ENCODE assay signal across 1 cellular context in the genomic region with DNA sequence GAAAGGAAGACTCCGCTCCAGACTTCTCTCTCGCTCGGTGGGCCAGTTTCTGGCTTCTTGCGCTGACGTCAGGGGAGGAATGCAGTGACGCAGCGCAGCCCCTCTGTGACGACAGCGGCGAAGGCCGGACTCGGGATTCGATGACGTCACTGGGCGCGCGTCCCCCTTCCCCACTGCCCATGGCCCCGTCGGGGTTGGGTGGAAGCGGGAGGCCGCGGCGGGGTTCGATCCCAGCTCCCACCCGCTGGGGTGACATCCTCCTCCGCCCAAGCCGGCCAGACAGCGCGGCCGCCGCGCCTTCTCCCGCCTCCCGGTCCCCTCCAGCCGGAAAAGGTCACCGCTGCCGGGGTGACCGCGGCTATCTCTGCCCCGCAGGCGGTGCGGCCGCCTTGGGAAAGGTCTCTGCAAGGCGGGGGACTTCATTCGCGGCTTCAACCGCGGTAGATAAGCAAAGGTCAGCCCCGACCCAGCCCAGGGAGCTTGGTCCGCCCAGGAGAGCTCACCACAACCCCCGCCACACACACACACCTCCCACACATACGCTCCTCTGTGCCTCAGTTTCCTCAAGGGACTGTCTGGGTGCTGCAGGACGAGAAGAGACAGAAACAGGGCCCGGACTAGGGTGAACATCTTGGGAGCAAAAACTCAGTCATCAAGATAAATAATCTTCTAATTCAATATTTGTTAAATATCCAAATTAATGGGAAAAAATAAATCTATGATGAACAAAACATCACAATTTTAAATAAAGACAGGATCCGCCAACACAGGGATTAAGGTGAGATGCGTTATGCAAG.
TF ChIP-seq lines count a peak whose summit lies in the region.

No MANE protein-coding gene starts in this region.

TF ChIP-seq in K562, 482 proteins besides CTCF, POLR2A, EP300 and RAD21 (continues in another document):
- peak in 1 of 2 experiments; percentile 60; a peak in 1 of 3 replicates for TF ChIP-seq CBX3 (IDR thresholded peaks at IDR 0.05; ENCODE audit: borderline replicate concordance in 1 of 2, low read length in 2 of 2)
- TF ChIP-seq POLR2AphosphoS2 (IDR thresholded peaks at IDR 0.05; ENCODE audit: low read length), result no peak
- TF ChIP-seq GTF2F1 (IDR thresholded peaks at IDR 0.05; ENCODE audit: low read depth, low read length), result peak; percentile 69
- TF ChIP-seq ZNF174 (CRISPR knock-in tag; IDR thresholded peaks at IDR 0.05), result no peak
- TF ChIP-seq NR2C1 (IDR thresholded peaks at IDR 0.05), result peak; percentile 93
- peak; percentile 95 for TF ChIP-seq NR2C1 (tag; IDR thresholded peaks at IDR 0.05)
- 0 out of 2 replicates have a peak, but pooled peaks have one; percentile 31 for TF ChIP-seq RFX5 (IDR thresholded peaks at IDR 0.05; ENCODE audit: low read depth, low read length)
- TF ChIP-seq MTA3 (IDR thresholded peaks at IDR 0.05; ENCODE audit: borderline replicate concordance), result peak; percentile 99
- peak; percentile 88 for TF ChIP-seq DMBX1 (CRISPR knock-in tag; IDR thresholded peaks at IDR 0.05; ENCODE audit: borderline replicate concordance)
- peak; percentile 72 for TF ChIP-seq ZNF143 (CRISPR knock-in tag; IDR thresholded peaks at IDR 0.05)
- TF ChIP-seq PRPF4 (IDR thresholded peaks at IDR 0.05; ENCODE audit: insufficient read depth, low read depth, low read length, poor library complexity, severe bottlenecking), result peak; percentile 46
- TF ChIP-seq CSDE1 (IDR thresholded peaks at IDR 0.05), result peak in 1 of 2 experiments; percentile 68; a peak in 2 of 4 replicates
- TF ChIP-seq TRIM28 (IDR thresholded peaks at IDR 0.05), result no peak; the same call in none of the 2 replicates
- no peak for TF ChIP-seq FOXK1 (CRISPR knock-in tag; IDR thresholded peaks at IDR 0.05; ENCODE audit: borderline replicate concordance)
- peak; percentile 90 for TF ChIP-seq ZNF175 (CRISPR knock-in tag; IDR thresholded peaks at IDR 0.05; ENCODE audit: low read depth)
- peak; percentile 96 for TF ChIP-seq TEAD4 (IDR thresholded peaks at IDR 0.05; ENCODE audit: low read length)
- no peak for TF ChIP-seq TEAD4 (CRISPR knock-in tag; IDR thresholded peaks at IDR 0.05; ENCODE audit: borderline replicate concordance)
- peak; percentile 79; the same call in 1 of the 2 replicates for TF ChIP-seq ZBTB17 (CRISPR knock-in tag; IDR thresholded peaks at IDR 0.05)
- TF ChIP-seq KAT2B (IDR thresholded peaks at IDR 0.05; ENCODE audit: low read depth, low read length), result no peak
- peak; percentile 88 to 97 for TF ChIP-seq TBL1XR1 (IDR thresholded peaks at IDR 0.05; ENCODE audit: low read length in 2 of 2)
- TF ChIP-seq, protein P1, sequence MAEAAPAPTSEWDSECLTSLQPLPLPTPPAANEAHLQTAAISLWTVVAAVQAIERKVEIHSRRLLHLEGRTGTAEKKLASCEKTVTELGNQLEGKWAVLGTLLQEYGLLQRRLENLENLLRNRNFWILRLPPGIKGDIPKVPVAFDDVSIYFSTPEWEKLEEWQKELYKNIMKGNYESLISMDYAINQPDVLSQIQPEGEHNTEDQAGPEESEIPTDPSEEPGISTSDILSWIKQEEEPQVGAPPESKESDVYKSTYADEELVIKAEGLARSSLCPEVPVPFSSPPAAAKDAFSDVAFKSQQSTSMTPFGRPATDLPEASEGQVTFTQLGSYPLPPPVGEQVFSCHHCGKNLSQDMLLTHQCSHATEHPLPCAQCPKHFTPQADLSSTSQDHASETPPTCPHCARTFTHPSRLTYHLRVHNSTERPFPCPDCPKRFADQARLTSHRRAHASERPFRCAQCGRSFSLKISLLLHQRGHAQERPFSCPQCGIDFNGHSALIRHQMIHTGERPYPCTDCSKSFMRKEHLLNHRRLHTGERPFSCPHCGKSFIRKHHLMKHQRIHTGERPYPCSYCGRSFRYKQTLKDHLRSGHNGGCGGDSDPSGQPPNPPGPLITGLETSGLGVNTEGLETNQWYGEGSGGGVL (CRISPR knock-in tag; IDR thresholded peaks at IDR 0.05), result no peak
- peak; percentile 66; the same call in 1 of the 2 replicates for TF ChIP-seq BMI1 (IDR thresholded peaks at IDR 0.05; ENCODE audit: low read length)
- TF ChIP-seq, protein P2, sequence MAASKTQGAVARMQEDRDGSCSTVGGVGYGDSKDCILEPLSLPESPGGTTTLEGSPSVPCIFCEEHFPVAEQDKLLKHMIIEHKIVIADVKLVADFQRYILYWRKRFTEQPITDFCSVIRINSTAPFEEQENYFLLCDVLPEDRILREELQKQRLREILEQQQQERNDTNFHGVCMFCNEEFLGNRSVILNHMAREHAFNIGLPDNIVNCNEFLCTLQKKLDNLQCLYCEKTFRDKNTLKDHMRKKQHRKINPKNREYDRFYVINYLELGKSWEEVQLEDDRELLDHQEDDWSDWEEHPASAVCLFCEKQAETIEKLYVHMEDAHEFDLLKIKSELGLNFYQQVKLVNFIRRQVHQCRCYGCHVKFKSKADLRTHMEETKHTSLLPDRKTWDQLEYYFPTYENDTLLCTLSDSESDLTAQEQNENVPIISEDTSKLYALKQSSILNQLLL (CRISPR knock-in tag; IDR thresholded peaks at IDR 0.05; ENCODE audit: borderline replicate concordance), result no peak
- TF ChIP-seq RBM15 (IDR thresholded peaks at IDR 0.05; ENCODE audit: insufficient read depth, low read length), result no peak
- TF ChIP-seq GATA2 (CRISPR knock-in tag; IDR thresholded peaks at IDR 0.05), result peak; percentile 99
- TF ChIP-seq TARDBP (IDR thresholded peaks at IDR 0.05), result peak; percentile 99
- TF ChIP-seq ZNF140 (CRISPR knock-in tag; IDR thresholded peaks at IDR 0.05), result no peak
- TF ChIP-seq ZNF586 (CRISPR knock-in tag; conservative IDR thresholded peaks at IDR 0.05), result no peak
- peak; percentile 68 for TF ChIP-seq MEF2A (IDR thresholded peaks at IDR 0.05; ENCODE audit: control insufficient read depth, low read depth, low read length)
- TF ChIP-seq, protein P3, sequence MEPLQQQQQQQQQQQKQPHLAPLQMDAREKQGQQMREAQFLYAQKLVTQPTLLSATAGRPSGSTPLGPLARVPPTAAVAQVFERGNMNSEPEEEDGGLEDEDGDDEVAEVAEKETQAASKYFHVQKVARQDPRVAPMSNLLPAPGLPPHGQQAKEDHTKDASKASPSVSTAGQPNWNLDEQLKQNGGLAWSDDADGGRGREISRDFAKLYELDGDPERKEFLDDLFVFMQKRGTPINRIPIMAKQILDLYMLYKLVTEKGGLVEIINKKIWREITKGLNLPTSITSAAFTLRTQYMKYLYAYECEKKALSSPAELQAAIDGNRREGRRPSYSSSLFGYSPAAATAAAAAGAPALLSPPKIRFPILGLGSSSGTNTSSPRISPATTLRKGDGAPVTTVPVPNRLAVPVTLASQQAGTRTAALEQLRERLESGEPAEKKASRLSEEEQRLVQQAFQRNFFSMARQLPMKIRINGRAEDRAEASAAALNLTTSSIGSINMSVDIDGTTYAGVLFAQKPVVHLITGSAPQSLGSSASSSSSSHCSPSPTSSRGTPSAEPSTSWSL (CRISPR knock-in tag; IDR thresholded peaks at IDR 0.05; ENCODE audit: borderline replicate concordance), result no peak
- peak; percentile 84 for TF ChIP-seq FIP1L1 (IDR thresholded peaks at IDR 0.05; ENCODE audit: low read depth, low read length, poor library complexity, severe bottlenecking)
- TF ChIP-seq RB1 (IDR thresholded peaks at IDR 0.05; ENCODE audit: low read depth), result peak; percentile 95
- TF ChIP-seq CAMTA2 (CRISPR knock-in tag; conservative IDR thresholded peaks at IDR 0.05), result 0 out of 2 replicates have a peak, but pooled peaks have one; percentile 32
- TF ChIP-seq TAF1 (IDR thresholded peaks at IDR 0.05; ENCODE audit: control insufficient read depth, extremely low read depth, insufficient read depth, low read length, severe bottlenecking), result peak; percentile 60
- TF ChIP-seq ILF3 (IDR thresholded peaks at IDR 0.05; ENCODE audit: borderline replicate concordance), result no peak
- peak; percentile 89 for TF ChIP-seq ZNF584 (CRISPR knock-in tag; IDR thresholded peaks at IDR 0.05; ENCODE audit: low read depth)
- TF ChIP-seq, protein P4, sequence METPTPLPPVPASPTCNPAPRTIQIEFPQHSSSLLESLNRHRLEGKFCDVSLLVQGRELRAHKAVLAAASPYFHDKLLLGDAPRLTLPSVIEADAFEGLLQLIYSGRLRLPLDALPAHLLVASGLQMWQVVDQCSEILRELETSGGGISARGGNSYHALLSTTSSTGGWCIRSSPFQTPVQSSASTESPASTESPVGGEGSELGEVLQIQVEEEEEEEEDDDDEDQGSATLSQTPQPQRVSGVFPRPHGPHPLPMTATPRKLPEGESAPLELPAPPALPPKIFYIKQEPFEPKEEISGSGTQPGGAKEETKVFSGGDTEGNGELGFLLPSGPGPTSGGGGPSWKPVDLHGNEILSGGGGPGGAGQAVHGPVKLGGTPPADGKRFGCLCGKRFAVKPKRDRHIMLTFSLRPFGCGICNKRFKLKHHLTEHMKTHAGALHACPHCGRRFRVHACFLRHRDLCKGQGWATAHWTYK (CRISPR knock-in tag; IDR thresholded peaks at IDR 0.05), result peak; percentile 91
- TF ChIP-seq CBFA2T2 (conservative IDR thresholded peaks at IDR 0.05), result peak; percentile 96
- TF ChIP-seq PCBP2 (IDR thresholded peaks at IDR 0.05; ENCODE audit: low read depth, low read length, poor library complexity, severe bottlenecking), result no peak
- peak; percentile 100 for TF ChIP-seq NBN (IDR thresholded peaks at IDR 0.05; ENCODE audit: low read depth)
- TF ChIP-seq, protein P5, sequence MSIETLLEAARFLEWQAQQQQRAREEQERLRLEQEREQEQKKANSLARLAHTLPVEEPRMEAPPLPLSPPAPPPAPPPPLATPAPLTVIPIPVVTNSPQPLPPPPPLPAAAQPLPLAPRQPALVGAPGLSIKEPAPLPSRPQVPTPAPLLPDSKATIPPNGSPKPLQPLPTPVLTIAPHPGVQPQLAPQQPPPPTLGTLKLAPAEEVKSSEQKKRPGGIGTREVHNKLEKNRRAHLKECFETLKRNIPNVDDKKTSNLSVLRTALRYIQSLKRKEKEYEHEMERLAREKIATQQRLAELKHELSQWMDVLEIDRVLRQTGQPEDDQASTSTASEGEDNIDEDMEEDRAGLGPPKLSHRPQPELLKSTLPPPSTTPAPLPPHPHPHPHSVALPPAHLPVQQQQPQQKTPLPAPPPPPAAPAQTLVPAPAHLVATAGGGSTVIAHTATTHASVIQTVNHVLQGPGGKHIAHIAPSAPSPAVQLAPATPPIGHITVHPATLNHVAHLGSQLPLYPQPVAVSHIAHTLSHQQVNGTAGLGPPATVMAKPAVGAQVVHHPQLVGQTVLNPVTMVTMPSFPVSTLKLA (conservative IDR thresholded peaks at IDR 0.05), result peak; percentile 54 to 86
- TF ChIP-seq, protein P6, sequence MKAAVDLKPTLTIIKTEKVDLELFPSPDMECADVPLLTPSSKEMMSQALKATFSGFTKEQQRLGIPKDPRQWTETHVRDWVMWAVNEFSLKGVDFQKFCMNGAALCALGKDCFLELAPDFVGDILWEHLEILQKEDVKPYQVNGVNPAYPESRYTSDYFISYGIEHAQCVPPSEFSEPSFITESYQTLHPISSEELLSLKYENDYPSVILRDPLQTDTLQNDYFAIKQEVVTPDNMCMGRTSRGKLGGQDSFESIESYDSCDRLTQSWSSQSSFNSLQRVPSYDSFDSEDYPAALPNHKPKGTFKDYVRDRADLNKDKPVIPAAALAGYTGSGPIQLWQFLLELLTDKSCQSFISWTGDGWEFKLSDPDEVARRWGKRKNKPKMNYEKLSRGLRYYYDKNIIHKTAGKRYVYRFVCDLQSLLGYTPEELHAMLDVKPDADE (conservative IDR thresholded peaks at IDR 0.05; ENCODE audit: control insufficient read depth, low read depth, low read length), result peak; percentile 95
- TF ChIP-seq, protein P7, sequence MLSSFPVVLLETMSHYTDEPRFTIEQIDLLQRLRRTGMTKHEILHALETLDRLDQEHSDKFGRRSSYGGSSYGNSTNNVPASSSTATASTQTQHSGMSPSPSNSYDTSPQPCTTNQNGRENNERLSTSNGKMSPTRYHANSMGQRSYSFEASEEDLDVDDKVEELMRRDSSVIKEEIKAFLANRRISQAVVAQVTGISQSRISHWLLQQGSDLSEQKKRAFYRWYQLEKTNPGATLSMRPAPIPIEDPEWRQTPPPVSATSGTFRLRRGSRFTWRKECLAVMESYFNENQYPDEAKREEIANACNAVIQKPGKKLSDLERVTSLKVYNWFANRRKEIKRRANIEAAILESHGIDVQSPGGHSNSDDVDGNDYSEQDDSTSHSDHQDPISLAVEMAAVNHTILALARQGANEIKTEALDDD (IDR thresholded peaks at IDR 0.05), result 0 out of 2 replicates have a peak, but pooled peaks have one; percentile 21
- TF ChIP-seq, protein P8, sequence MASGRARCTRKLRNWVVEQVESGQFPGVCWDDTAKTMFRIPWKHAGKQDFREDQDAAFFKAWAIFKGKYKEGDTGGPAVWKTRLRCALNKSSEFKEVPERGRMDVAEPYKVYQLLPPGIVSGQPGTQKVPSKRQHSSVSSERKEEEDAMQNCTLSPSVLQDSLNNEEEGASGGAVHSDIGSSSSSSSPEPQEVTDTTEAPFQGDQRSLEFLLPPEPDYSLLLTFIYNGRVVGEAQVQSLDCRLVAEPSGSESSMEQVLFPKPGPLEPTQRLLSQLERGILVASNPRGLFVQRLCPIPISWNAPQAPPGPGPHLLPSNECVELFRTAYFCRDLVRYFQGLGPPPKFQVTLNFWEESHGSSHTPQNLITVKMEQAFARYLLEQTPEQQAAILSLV (tag; IDR thresholded peaks at IDR 0.05), result 0 out of 2 replicates have a peak, but pooled peaks have one; percentile 27
- TF ChIP-seq ZC3H11A (IDR thresholded peaks at IDR 0.05; ENCODE audit: low read depth, low read length), result peak; percentile 82; the same call in 1 of the 2 replicates
- peak; percentile 85 for TF ChIP-seq MBD2 (IDR thresholded peaks at IDR 0.05; ENCODE audit: borderline replicate concordance, low read depth)
- TF ChIP-seq ZSCAN32 (CRISPR knock-in tag; IDR thresholded peaks at IDR 0.05), result no peak
- peak; percentile 71 for TF ChIP-seq POLR2B (IDR thresholded peaks at IDR 0.05; ENCODE audit: low read depth, partially characterized antibody)
- peak; percentile 98 for TF ChIP-seq ZNF23 (CRISPR knock-in tag; IDR thresholded peaks at IDR 0.05)
- no peak; the same call in 1 of the 2 replicates for TF ChIP-seq SREBF1 (IDR thresholded peaks at IDR 0.05; ENCODE audit: borderline replicate concordance, low read depth, low read length)
- peak; percentile 77 for TF ChIP-seq XRCC5 (IDR thresholded peaks at IDR 0.05; ENCODE audit: low read depth, low read length)
- TF ChIP-seq FUS (optimal IDR thresholded peaks at IDR 0.05; ENCODE audit: low read depth, low read length), result peak; percentile 39
- TF ChIP-seq ZNF121 (CRISPR knock-in tag; conservative IDR thresholded peaks at IDR 0.05), result no peak
- no peak for TF ChIP-seq SETDB1 (IDR thresholded peaks at IDR 0.05; ENCODE audit: low read length)
- TF ChIP-seq, protein P9, sequence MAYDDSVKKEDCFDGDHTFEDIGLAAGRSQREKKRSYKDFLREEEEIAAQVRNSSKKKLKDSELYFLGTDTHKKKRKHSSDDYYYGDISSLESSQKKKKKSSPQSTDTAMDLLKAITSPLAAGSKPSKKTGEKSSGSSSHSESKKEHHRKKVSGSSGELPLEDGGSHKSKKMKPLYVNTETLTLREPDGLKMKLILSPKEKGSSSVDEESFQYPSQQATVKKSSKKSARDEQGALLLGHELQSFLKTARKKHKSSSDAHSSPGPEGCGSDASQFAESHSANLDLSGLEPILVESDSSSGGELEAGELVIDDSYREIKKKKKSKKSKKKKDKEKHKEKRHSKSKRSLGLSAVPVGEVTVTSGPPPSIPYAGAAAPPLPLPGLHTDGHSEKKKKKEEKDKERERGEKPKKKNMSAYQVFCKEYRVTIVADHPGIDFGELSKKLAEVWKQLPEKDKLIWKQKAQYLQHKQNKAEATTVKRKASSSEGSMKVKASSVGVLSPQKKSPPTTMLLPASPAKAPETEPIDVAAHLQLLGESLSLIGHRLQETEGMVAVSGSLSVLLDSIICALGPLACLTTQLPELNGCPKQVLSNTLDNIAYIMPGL (CRISPR knock-in tag; IDR thresholded peaks at IDR 0.05), result peak; percentile 82
- TF ChIP-seq KDM4B (IDR thresholded peaks at IDR 0.05; ENCODE audit: borderline replicate concordance in 2 of 2, low read depth in 1 of 2), result peak in 1 of 2 experiments; percentile 94; a peak in 2 of 4 replicates
- 0 out of 2 replicates have a peak, but pooled peaks have one; percentile 71 for TF ChIP-seq ZC3H8 (IDR thresholded peaks at IDR 0.05)
